In the genomic region with DNA sequence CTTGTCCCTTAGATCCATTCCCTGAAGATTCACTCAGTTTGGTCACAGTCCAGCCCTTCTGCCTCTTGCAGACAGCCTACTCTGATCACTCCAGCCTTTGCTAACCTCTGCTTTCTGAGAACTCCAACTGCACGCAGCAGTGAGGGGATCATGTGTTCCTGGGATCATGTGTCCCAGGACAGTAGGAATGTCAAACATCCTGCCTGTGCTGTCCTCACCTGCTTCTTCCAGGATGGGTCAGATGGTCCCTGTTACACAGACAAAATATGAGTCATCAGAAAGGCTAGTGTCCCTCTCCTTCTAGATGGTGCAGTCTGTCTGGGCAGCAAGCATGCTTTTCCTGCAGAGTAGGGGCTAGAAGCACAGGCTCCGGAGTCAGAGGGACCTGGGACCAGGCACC, we compare ENCODE assay signal across 1 cellular context.
TF ChIP-seq lines count a peak whose summit lies in the region.

No MANE protein-coding gene starts in this region.

TF ChIP-seq in HEK293T, 16 proteins besides CTCF, POLR2A, EP300 and RAD21:
- TF ChIP-seq, protein P1, sequence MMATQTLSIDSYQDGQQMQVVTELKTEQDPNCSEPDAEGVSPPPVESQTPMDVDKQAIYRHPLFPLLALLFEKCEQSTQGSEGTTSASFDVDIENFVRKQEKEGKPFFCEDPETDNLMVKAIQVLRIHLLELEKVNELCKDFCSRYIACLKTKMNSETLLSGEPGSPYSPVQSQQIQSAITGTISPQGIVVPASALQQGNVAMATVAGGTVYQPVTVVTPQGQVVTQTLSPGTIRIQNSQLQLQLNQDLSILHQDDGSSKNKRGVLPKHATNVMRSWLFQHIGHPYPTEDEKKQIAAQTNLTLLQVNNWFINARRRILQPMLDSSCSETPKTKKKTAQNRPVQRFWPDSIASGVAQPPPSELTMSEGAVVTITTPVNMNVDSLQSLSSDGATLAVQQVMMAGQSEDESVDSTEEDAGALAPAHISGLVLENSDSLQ (IDR thresholded peaks at IDR 0.05), result no peak
- TF ChIP-seq BHLHE40 (IDR thresholded peaks at IDR 0.05; ENCODE audit: borderline replicate concordance), result no peak
- TF ChIP-seq FOXM1 (IDR thresholded peaks at IDR 0.05; ENCODE audit: borderline replicate concordance), result no peak
